In the genomic region with DNA sequence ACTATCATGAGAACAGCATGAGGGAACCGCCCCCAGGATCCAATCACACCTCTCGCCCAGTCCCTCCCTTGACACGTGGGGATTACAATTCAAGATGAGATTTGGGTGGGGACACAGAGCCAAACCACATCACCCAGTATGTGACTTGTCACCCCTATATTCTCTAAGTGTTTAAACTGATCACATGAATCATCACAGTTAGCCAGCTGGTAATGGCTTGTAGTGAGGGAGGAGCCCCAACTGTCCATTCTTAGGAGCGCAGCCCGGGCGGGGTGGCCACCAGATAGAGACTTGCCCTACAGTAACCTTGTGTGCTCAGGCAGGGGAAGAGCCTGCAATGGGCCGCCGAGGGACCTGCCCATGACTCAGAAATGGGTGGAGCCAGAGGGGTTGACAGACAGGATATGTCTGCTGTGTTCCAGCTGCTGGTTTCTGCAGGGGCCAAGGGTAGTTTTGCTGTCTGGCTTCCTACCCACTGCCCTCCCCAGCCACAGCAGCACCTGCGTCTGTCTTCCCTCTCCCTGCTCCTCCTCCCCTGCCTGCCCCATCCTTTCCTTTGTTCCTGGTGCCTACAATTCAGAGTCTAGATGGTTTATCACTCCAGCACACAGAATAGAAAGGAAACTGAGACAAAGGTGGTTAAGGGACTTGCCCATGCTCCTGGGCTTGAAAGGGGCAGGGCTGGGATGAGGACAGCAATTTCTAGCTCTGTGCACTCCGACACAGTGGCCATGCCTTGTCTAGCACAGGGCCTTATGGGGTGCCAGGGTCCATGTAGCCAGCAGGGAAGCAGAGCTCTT, we compare ENCODE assay signal across 9 cellular contexts. TPM values are rescaled to one million over a fixed set of nuclear protein-coding genes. Genes with fewer than 3 reads are reported as not detected.
DNase-seq lines count a peak whose midpoint lies in the region; ATAC-seq, FAIRE-seq and TF ChIP-seq lines count a peak whose summit lies in the region.
"Had no signal": no experiment of that assay in that cellular context is flagged by ENCODE, and none has a peak within 500 bp of the region (broad histone marks: within the 10 kb centered on the region; RNA-seq: fewer than 3 reads in every experiment).

No MANE protein-coding gene starts in this region.

- no peak for FAIRE-seq in D721Med (lab: Jason Lieb, UNC)

- no peaks in the 10 kb centered on the region for H3K9me3 ChIP-seq in ascending aorta

- TF ChIP-seq CTCF in ascending aorta (IDR thresholded peaks at IDR 0.05) (no peak), D721Med (IDR thresholded peaks at IDR 0.05; ENCODE audit: insufficient read depth, missing control alignments) (no peak)

- no peaks in the 10 kb centered on the region for H3K27me3 ChIP-seq in ascending aorta
- H3K27me3 ChIP-seq: cardiac muscle cell had no signal

- peak overlapping the region in 1 of 2 donors; percentile 14 for H3K27ac ChIP-seq in ascending aorta
- H3K27ac ChIP-seq: cardiac muscle cell had no signal

- intact Hi-C loops in ascending aorta (cut with DNase I) = no loop called here

- peak; percentile 82 for ATAC-seq in GM21576 (IDR thresholded peaks at IDR 0.05; ENCODE audit: unreplicated experiment)

- no peaks in the 10 kb centered on the region for H3K36me3 ChIP-seq in ascending aorta
- H3K36me3 ChIP-seq: cardiac muscle cell had no signal

- peak; percentile 65 for DNase-seq in EL
- peak in 74 of 76 experiments; percentile 38 to 97 (median 88) for DNase-seq in HUDEP-2 (lab: John Stamatoyannopoulos, UW; ENCODE audit: unreplicated experiment in 76 of 76)
- DNase-seq in T-helper 9 cell = peak; percentile 88
- DNase-seq in ascending aorta (ENCODE audit: low spot score in 2 of 2) = peak; percentile 84 to 92
- DNase-seq in iPS-NIHi7 (ENCODE audit: extremely low spot score) = peak; percentile 64
- peak; percentile 61 to 89 (median 74) for DNase-seq in stimulated activated CD4-positive, alpha-beta T cell treated with anti-CD3 and anti-CD28 coated beads, Interleukin-1b, Interleukin-23, amount 100 ng/mL, for 24 hours (ENCODE audit: low read depth in 4 of 4, low spot score in 1 of 4)
- DNase-seq in D721Med (ENCODE audit: insufficient read length, low spot score) = no peak

- H3K4me3 ChIP-seq in ascending aorta = no peak overlapping the region
- H3K4me3 ChIP-seq: cardiac muscle cell had no signal

- H3K4me1 ChIP-seq in ascending aorta = peaks cover 0 to 6% of the 10 kb centered on the region in 2 donors

RNA-seq across cellular contexts. Expression of gene ABCG1, which starts 9.2 kb away (rescaled TPM):
- total RNA-seq in ascending aorta = 39.5 TPM
